In the genomic region with DNA sequence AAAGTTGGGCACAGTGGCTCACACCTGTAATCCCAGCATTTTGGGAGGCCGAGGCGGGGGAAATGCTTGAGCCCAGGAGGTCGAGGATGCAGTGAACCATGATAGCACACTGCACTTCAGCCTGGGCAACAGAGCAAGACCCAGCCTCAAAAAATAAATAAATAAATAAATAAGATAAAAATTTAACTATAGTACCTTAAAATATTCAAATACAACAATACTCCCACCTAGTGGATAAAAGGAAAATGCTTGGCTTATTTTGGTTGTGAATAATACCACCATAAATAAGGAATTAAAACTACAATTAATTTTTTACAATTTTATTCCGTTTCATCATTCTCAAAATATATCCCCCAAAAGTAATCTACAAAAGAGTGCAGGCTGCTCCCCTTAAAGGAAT, we compare ENCODE assay signal across 9 cellular contexts. TPM values are rescaled to one million over a fixed set of nuclear protein-coding genes. Genes with fewer than 3 reads are reported as not detected.
A peak's percentile ranks its signal among the peaks of the same experiment; 100 is the strongest.
DNase-seq lines count a peak whose midpoint lies in the region; ATAC-seq and TF ChIP-seq lines count a peak whose summit lies in the region.
"Had no signal": no experiment of that assay in that cellular context is flagged by ENCODE, and none has a peak within 500 bp of the region (broad histone marks: within the 10 kb centered on the region; RNA-seq: fewer than 3 reads in every experiment).

No MANE protein-coding gene starts in this region.

- no peak overlapping the region for H3K4me3 ChIP-seq in smooth muscle cell

- ATAC-seq in GM19467 (IDR thresholded peaks at IDR 0.05; ENCODE audit: unreplicated experiment), result no peak

- no peaks in the 10 kb centered on the region for H3K9me3 ChIP-seq in smooth muscle cell (replicated peaks; ENCODE audit: low read depth)

- no peaks in the 10 kb centered on the region for H3K27me3 ChIP-seq in smooth muscle cell (ENCODE audit: low read depth)

- TF ChIP-seq CTCF in smooth muscle cell (IDR thresholded peaks at IDR 0.05; ENCODE audit: borderline replicate concordance, insufficient read depth, poor library complexity, severe bottlenecking), result peak; percentile 76

- H3K27ac ChIP-seq in smooth muscle cell (ENCODE audit: low read depth), result no peak overlapping the region

- no peaks in the 10 kb centered on the region for H3K36me3 ChIP-seq in smooth muscle cell (ENCODE audit: low read depth)

- H3K4me2 ChIP-seq in smooth muscle cell, result no peak overlapping the region

- TF ChIP-seq POLR2A in erythroblast (IDR thresholded peaks at IDR 0.05; ENCODE audit: low read length), result no peak

- WGBS in smooth muscle cell (ENCODE audit: low lambda C conversion rate), result 93% methylated on average over 4 of the region's 4 CpGs

- no peaks in the 10 kb centered on the region for H3K4me1 ChIP-seq in smooth muscle cell (ENCODE audit: low read depth)

- peaks cover 7% of the 10 kb centered on the region for H3F3A ChIP-seq in smooth muscle cell (ENCODE audit: low read depth)

- H3K79me2 ChIP-seq in smooth muscle cell (ENCODE audit: low read depth), result peaks cover 24% of the 10 kb centered on the region

- H3K9ac ChIP-seq in smooth muscle cell (ENCODE audit: low read depth), result no peak overlapping the region

- no peak overlapping the region for H2AFZ ChIP-seq in smooth muscle cell (ENCODE audit: low read depth)

- DNase-seq in NCI-H510A treated with DMSO at 0.1 percent for 48 hours (lab: John Stamatoyannopoulos, UW), result peak; percentile 37
- DNase-seq in NCI-H510A (lab: John Stamatoyannopoulos, UW), result no peak
- peak; percentile 11 for DNase-seq in NCI-H69 (lab: John Stamatoyannopoulos, UW)
- peak; percentile 11 to 52 for DNase-seq in erythroblast (lab: John Stamatoyannopoulos, UW)
- DNase-seq in smooth muscle cell (lab: John Stamatoyannopoulos, UW; ENCODE audit: unreplicated experiment), result no peak
- DNase-seq in GDM1 (lab: John Stamatoyannopoulos, UW), result no peak
- DNase-seq in OCI-M1 (lab: John Stamatoyannopoulos, UW), result no peak
- DNase-seq: NCI-H1092 treated with DMSO at 0.1 percent for 48 hours had no signal

- H4K20me1 ChIP-seq in smooth muscle cell (ENCODE audit: low read depth), result no peaks in the 10 kb centered on the region

RNA-seq across cellular contexts. Expression of a gene that starts 8.1 kb away (rescaled TPM):
- 39.9 and 55.2 TPM in 2 replicates for total RNA-seq in smooth muscle cell
- polyA plus RNA-seq in smooth muscle cell, result 60.7 and 62.8 TPM in 2 replicates

Comparison
In these comparisons a context has a peak if more than half of its experiments do, and no peak if none do; other contexts are left out.
1. DNase-seq: peak in NCI-H510A treated with DMSO at 0.1 percent for 48 hours (single experiment), NCI-H69 (single experiment) and erythroblast (2 of 2); none in NCI-H510A (single experiment), smooth muscle cell (single experiment), GDM1 (single experiment) and OCI-M1 (single experiment).